Comparison of ENCODE assay signal across 2 cellular contexts in the genomic region with DNA sequence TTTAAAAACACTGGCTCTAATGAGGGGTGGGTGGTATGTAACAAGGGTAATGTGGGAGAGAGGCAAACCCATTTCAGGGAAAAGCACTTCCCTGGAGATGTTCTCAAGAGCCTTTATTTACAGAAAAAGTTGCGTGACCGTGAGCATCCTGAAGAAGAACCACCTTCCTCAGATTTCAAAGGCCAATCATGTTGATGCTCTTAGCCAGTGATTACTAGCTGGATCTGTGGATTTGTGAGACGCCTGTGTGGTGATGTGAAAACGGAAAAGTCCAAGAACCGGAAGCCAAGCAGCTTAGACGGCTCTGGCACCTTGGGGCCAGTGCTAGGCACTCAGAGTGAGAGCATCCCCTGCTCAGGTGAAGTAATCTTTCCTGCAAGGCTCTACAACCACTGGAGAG.
TF ChIP-seq lines count a peak whose summit lies in the region.

No MANE protein-coding gene starts in this region.

TF ChIP-seq in HCT116, 20 proteins besides CTCF, POLR2A, EP300 and RAD21:
- no peak for TF ChIP-seq MAX (IDR thresholded peaks at IDR 0.05)
- TF ChIP-seq, protein P1, sequence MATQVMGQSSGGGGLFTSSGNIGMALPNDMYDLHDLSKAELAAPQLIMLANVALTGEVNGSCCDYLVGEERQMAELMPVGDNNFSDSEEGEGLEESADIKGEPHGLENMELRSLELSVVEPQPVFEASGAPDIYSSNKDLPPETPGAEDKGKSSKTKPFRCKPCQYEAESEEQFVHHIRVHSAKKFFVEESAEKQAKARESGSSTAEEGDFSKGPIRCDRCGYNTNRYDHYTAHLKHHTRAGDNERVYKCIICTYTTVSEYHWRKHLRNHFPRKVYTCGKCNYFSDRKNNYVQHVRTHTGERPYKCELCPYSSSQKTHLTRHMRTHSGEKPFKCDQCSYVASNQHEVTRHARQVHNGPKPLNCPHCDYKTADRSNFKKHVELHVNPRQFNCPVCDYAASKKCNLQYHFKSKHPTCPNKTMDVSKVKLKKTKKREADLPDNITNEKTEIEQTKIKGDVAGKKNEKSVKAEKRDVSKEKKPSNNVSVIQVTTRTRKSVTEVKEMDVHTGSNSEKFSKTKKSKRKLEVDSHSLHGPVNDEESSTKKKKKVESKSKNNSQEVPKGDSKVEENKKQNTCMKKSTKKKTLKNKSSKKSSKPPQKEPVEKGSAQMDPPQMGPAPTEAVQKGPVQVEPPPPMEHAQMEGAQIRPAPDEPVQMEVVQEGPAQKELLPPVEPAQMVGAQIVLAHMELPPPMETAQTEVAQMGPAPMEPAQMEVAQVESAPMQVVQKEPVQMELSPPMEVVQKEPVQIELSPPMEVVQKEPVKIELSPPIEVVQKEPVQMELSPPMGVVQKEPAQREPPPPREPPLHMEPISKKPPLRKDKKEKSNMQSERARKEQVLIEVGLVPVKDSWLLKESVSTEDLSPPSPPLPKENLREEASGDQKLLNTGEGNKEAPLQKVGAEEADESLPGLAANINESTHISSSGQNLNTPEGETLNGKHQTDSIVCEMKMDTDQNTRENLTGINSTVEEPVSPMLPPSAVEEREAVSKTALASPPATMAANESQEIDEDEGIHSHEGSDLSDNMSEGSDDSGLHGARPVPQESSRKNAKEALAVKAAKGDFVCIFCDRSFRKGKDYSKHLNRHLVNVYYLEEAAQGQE (IDR thresholded peaks at IDR 0.05; ENCODE audit: low read depth): no peak
- TF ChIP-seq ELF1 (IDR thresholded peaks at IDR 0.05; ENCODE audit: borderline replicate concordance, low read depth): no peak
- no peak for TF ChIP-seq SRF (IDR thresholded peaks at IDR 0.05; ENCODE audit: low read depth)
- TF ChIP-seq, protein P2, sequence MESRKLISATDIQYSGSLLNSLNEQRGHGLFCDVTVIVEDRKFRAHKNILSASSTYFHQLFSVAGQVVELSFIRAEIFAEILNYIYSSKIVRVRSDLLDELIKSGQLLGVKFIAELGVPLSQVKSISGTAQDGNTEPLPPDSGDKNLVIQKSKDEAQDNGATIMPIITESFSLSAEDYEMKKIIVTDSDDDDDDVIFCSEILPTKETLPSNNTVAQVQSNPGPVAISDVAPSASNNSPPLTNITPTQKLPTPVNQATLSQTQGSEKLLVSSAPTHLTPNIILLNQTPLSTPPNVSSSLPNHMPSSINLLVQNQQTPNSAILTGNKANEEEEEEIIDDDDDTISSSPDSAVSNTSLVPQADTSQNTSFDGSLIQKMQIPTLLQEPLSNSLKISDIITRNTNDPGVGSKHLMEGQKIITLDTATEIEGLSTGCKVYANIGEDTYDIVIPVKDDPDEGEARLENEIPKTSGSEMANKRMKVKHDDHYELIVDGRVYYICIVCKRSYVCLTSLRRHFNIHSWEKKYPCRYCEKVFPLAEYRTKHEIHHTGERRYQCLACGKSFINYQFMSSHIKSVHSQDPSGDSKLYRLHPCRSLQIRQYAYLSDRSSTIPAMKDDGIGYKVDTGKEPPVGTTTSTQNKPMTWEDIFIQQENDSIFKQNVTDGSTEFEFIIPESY (IDR thresholded peaks at IDR 0.05; ENCODE audit: extremely low read depth, insufficient replicate concordance, low read length): no peak
- TF ChIP-seq FOSL1 (IDR thresholded peaks at IDR 0.05; ENCODE audit: low read depth): no peak
- no peak for TF ChIP-seq ZFX (IDR thresholded peaks at IDR 0.05)
- no peak for TF ChIP-seq CBX3 (IDR thresholded peaks at IDR 0.05; ENCODE audit: low read depth)
- TF ChIP-seq EZH2 (IDR thresholded peaks at IDR 0.05): no peak
- no peak for TF ChIP-seq POLR2AphosphoS5 (IDR thresholded peaks at IDR 0.05; ENCODE audit: low read depth, low read length)
- TF ChIP-seq, protein P3, sequence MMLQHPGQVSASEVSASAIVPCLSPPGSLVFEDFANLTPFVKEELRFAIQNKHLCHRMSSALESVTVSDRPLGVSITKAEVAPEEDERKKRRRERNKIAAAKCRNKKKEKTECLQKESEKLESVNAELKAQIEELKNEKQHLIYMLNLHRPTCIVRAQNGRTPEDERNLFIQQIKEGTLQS (IDR thresholded peaks at IDR 0.05): no peak
- no peak for TF ChIP-seq YY1 (IDR thresholded peaks at IDR 0.05; ENCODE audit: extremely low read depth, insufficient replicate concordance, low read depth, low read length)
- no peak for TF ChIP-seq CEBPB (IDR thresholded peaks at IDR 0.05; ENCODE audit: low read depth)
- no peak for TF ChIP-seq SP1 (IDR thresholded peaks at IDR 0.05; ENCODE audit: low read depth)

TF ChIP-seq in WTC11, 78 proteins besides CTCF, POLR2A, EP300 and RAD21:
- TF ChIP-seq, protein P4, sequence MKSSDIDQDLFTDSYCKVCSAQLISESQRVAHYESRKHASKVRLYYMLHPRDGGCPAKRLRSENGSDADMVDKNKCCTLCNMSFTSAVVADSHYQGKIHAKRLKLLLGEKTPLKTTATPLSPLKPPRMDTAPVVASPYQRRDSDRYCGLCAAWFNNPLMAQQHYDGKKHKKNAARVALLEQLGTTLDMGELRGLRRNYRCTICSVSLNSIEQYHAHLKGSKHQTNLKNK (CRISPR knock-in tag; IDR thresholded peaks at IDR 0.05): no peak
- TF ChIP-seq IRF2 (CRISPR knock-in tag; IDR thresholded peaks at IDR 0.05; ENCODE audit: borderline replicate concordance, low read depth) (no peak), ZNF138 (CRISPR knock-in tag; conservative IDR thresholded peaks at IDR 0.05) (no peak), NFE2L1 (CRISPR knock-in tag; IDR thresholded peaks at IDR 0.05) (no peak), TP53 (CRISPR knock-in tag; IDR thresholded peaks at IDR 0.05) (no peak), ZNF416 (CRISPR knock-in tag; IDR thresholded peaks at IDR 0.05) (no peak), FOXJ3 (CRISPR knock-in tag; IDR thresholded peaks at IDR 0.05; ENCODE audit: borderline replicate concordance) (no peak), ELF4 (CRISPR knock-in tag; IDR thresholded peaks at IDR 0.05; ENCODE audit: low read depth) (no peak), MAX (CRISPR knock-in tag; IDR thresholded peaks at IDR 0.05) (no peak), FOXP4 (CRISPR knock-in tag; IDR thresholded peaks at IDR 0.05) (no peak), ATF6 (CRISPR knock-in tag; IDR thresholded peaks at IDR 0.05) (no peak), ARID4B (CRISPR knock-in tag; IDR thresholded peaks at IDR 0.05; ENCODE audit: borderline replicate concordance) (no peak)
- TF ChIP-seq, protein P5, sequence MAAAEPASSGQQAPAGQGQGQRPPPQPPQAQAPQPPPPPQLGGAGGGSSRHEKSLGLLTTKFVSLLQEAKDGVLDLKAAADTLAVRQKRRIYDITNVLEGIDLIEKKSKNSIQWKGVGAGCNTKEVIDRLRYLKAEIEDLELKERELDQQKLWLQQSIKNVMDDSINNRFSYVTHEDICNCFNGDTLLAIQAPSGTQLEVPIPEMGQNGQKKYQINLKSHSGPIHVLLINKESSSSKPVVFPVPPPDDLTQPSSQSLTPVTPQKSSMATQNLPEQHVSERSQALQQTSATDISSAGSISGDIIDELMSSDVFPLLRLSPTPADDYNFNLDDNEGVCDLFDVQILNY (CRISPR knock-in tag; IDR thresholded peaks at IDR 0.05): no peak
TF ChIP-seq in WTC11: peak in this region for 0.
